Comparison of ENCODE assay signal across 10 cellular contexts in genomic region chr4:159722918-159723317, GRCh38.
"Had no signal": no experiment of that assay in that cellular context is flagged by ENCODE, and none has a peak within 500 bp of the region (broad histone marks: within the 10 kb centered on the region; RNA-seq: fewer than 3 reads in every experiment).

No MANE protein-coding gene starts in this region.

- H3K9me3 Mint-ChIP-seq: GM23338, H9 had no signal

- H3K27ac Mint-ChIP-seq: GM23338, H9, HFFc6 had no signal

- H3K4me3 ChIP-seq: GM23248, GM23338, HAP-1 had no signal

- H3K9ac ChIP-seq: GM23248 had no signal

- H3K9me3 ChIP-seq: HAP-1 had no signal

- H3K4me3 Mint-ChIP-seq: GM23338, H9, HFFc6 had no signal

- H3K27ac ChIP-seq: GM23248 had no signal

- ATAC-seq: GM23338, HCT116 had no signal

- H2AFZ ChIP-seq: GM23248 had no signal

- DNase-seq: GM23248, GOT3, H7, H9, HCEC 1CT, HFFc6 had no signal

- H3K4me1 ChIP-seq: HAP-1 had no signal

- FAIRE-seq: H54 had no signal

- H3K36me3 ChIP-seq: HAP-1 had no signal

- H3K4me2 ChIP-seq: GM23338 had no signal
